7 cellular contexts compared by ENCODE assay signal in genomic region chr5:134649163-134649916, GRCh38. TPM values are rescaled to one million over a fixed set of nuclear protein-coding genes. Genes with fewer than 3 reads are reported as not detected.
DNase-seq lines count a peak whose midpoint lies in the region; ATAC-seq and TF ChIP-seq lines count a peak whose summit lies in the region.

No MANE protein-coding gene starts in this region.

- no peak for TF ChIP-seq CTCF in cardiac muscle cell (IDR thresholded peaks at IDR 0.05; ENCODE audit: low read depth, low read length)
- no peak for TF ChIP-seq CTCF in prostate gland (IDR thresholded peaks at IDR 0.05)

- CTCF ChIA-PET in activated naive CD4-positive, alpha-beta T cell treated with anti-CD3 and anti-CD28 coated beads for 36 hours (lab: Charles Lee) = interaction anchor here (1.2 kb wide), 1 partner anchor 62 kb away, joined by 7 read pairs; no protein-coding TSS in a partner anchor

- DNase-seq in activated naive CD4-positive, alpha-beta T cell treated with anti-CD3 and anti-CD28 coated beads for 36 hours = peak; percentile 34
- no peak for DNase-seq in cardiac muscle cell (ENCODE audit: low read depth in 1 of 2, low spot score in 1 of 2)
- DNase-seq in prostate gland (ENCODE audit: low spot score) = no peak
- no peak for DNase-seq in NCI-H2029 (lab: John Stamatoyannopoulos, UW)

- no peak for TF ChIP-seq POLR2A in prostate gland (IDR thresholded peaks at IDR 0.05)

- H3K4me1 ChIP-seq in cardiac muscle cell (ENCODE audit: low read depth) (peaks cover 8% of the 10 kb centered on the region), prostate gland (replicated peaks) (peaks cover 4% of the 10 kb centered on the region)

- H3K36me3 ChIP-seq in cardiac muscle cell (no peaks in the 10 kb centered on the region), prostate gland (no peaks in the 10 kb centered on the region)

- peak overlapping the region; percentile 100 for H3K27ac Mint-ChIP-seq in activated naive CD4-positive, alpha-beta T cell treated with anti-CD3 and anti-CD28 coated beads for 36 hours

- intact Hi-C loops in activated naive CD4-positive, alpha-beta T cell treated with anti-CD3 and anti-CD28 coated beads for 36 hours (cut with micrococcal nuclease) = loop anchor here (2.0 to 5.0 kb wide), 2 partner anchors 123 to 547 kb away; no protein-coding TSS in a partner anchor
- intact Hi-C loops in prostate gland (cut with DNase I) = no loop called here

- no peaks in the 10 kb centered on the region for H3K27me3 Mint-ChIP-seq in activated naive CD4-positive, alpha-beta T cell treated with anti-CD3 and anti-CD28 coated beads for 36 hours (ENCODE audit: low read depth)

- H3K4me3 Mint-ChIP-seq in activated naive CD4-positive, alpha-beta T cell treated with anti-CD3 and anti-CD28 coated beads for 36 hours = peak overlapping the region; percentile 89

- peaks cover 6% of the 10 kb centered on the region for H3K36me3 Mint-ChIP-seq in activated naive CD4-positive, alpha-beta T cell treated with anti-CD3 and anti-CD28 coated beads for 36 hours (ENCODE audit: low read depth)

- H3K27me3 ChIP-seq in cardiac muscle cell (no peaks in the 10 kb centered on the region), prostate gland (replicated peaks; ENCODE audit: insufficient read depth) (no peaks in the 10 kb centered on the region)

- H3K27ac ChIP-seq in cardiac muscle cell (peak overlapping the region; percentile 98), prostate gland (peak overlapping the region; percentile 86 to 88)

- ATAC-seq in GM19324 (IDR thresholded peaks at IDR 0.05; ENCODE audit: low FRiP score, unreplicated experiment) (peak; percentile 15), HG03175 (IDR thresholded peaks at IDR 0.05; ENCODE audit: unreplicated experiment) (peak; percentile 15)
- no peak for ATAC-seq in activated CD4-positive, CD25-positive, alpha-beta regulatory T cell treated with anti-CD3 and anti-CD28 coated beads, Interleukin-2, amount 50 U/mL, for 24 hours

- peak overlapping the region; percentile 87 for H3K4me3 ChIP-seq in cardiac muscle cell
- peak overlapping the region; percentile 78 to 99 for H3K4me3 ChIP-seq in prostate gland

- no peaks in the 10 kb centered on the region for H3K9me3 Mint-ChIP-seq in activated naive CD4-positive, alpha-beta T cell treated with anti-CD3 and anti-CD28 coated beads for 36 hours

- H3K9me3 ChIP-seq in cardiac muscle cell (ENCODE audit: low read depth) (no peaks in the 10 kb centered on the region), prostate gland (no peaks in the 10 kb centered on the region)

- H3K4me1 Mint-ChIP-seq in activated naive CD4-positive, alpha-beta T cell treated with anti-CD3 and anti-CD28 coated beads for 36 hours (ENCODE audit: low read depth) = peaks cover 35% of the 10 kb centered on the region

- 2% methylated on average over 19 of the region's 19 CpGs for WGBS in prostate gland

RNA-seq across cellular contexts. Expression of gene SEC24A, which starts 0.8 kb away (rescaled TPM):
- total RNA-seq in activated naive CD4-positive, alpha-beta T cell treated with anti-CD3 and anti-CD28 coated beads for 36 hours = 10 to 100 TPM; 16.6 to 18.5 TPM
- total RNA-seq in cardiac muscle cell (9.3 and 9.9 TPM in 2 replicates), prostate gland (10 to 100 TPM; 15.5 to 20.0 TPM)
- 9.8 and 11.6 TPM in 2 replicates for polyA plus RNA-seq in cardiac muscle cell

RNA-seq across cellular contexts. Expression of gene SAR1B, which starts 16.7 kb away (rescaled TPM):
- 10 to 100 TPM; 42.5 to 42.8 TPM for total RNA-seq in activated naive CD4-positive, alpha-beta T cell treated with anti-CD3 and anti-CD28 coated beads for 36 hours
- total RNA-seq in cardiac muscle cell = 53.6 and 60.2 TPM in 2 replicates
- 40.5 and 45.5 TPM in 2 replicates for polyA plus RNA-seq in cardiac muscle cell
- total RNA-seq in prostate gland = 10 to 100 TPM; 32.8 to 70.8 TPM

Comparison
In these comparisons a context has a peak if more than half of its experiments do, and no peak if none do; other contexts are left out.
1. ATAC-seq: peak in GM19324 (single experiment) and HG03175 (single experiment); none in activated CD4-positive, CD25-positive, alpha-beta regulatory T cell treated with anti-CD3 and anti-CD28 coated beads, Interleukin-2, amount 50 U/mL, for 24 hours (0 of 2).